ENCODE assay signal across 10 cellular contexts in genomic region chr9:137639303-137640051, GRCh38. TPM values are rescaled to one million over a fixed set of nuclear protein-coding genes. Genes with fewer than 3 reads are reported as not detected.
DNase-seq lines count a peak whose midpoint lies in the region; ATAC-seq lines count a peak whose summit lies in the region.
"Had no signal": no experiment of that assay in that cellular context is flagged by ENCODE, and none has a peak within 500 bp of the region (broad histone marks: within the 10 kb centered on the region; RNA-seq: fewer than 3 reads in every experiment).

No MANE protein-coding gene starts in this region.

- H3K79me2 ChIP-seq in Karpas-422 (ENCODE audit: low read length), result peaks cover 94% of the 10 kb centered on the region

- H3K36me3 ChIP-seq in Karpas-422 (ENCODE audit: insufficient read depth, low read length), result no peaks in the 10 kb centered on the region
- H3K36me3 ChIP-seq in duodenal mucosa (ENCODE audit: control insufficient read depth in 1 of 2, insufficient read depth in 2 of 2, low read length in 2 of 2), result peaks cover 5 to 7% of the 10 kb centered on the region in 2 donors

- no peak overlapping the region for H2AFZ ChIP-seq in Karpas-422 (ENCODE audit: low read length)

- peak; percentile 66 for ATAC-seq in stimulated activated naive CD8-positive, alpha-beta T cell treated with anti-CD3 and anti-CD28 coated beads, Interleukin-15, Interleukin-2, amounts not matched to agents 100 U/mL and 50 U/mL, for 24 hours
- ATAC-seq in HG02870 (IDR thresholded peaks at IDR 0.05; ENCODE audit: unreplicated experiment) (no peak), GM19324 (IDR thresholded peaks at IDR 0.05; ENCODE audit: low FRiP score, unreplicated experiment) (no peak)

- DNase-seq in activated T-cell treated with anti-CD3 and anti-CD28 coated beads, Interleukin-2, amount 50 U/mL, for 24 hours, result no peak
- DNase-seq in activated T-cell treated with anti-CD3 and anti-CD28 coated beads, Interleukin-2, amount 50 U/mL, for 1 hour, result no peak
- no peak for DNase-seq in Karpas-422
- no peak for DNase-seq in stimulated activated naive CD8-positive, alpha-beta T cell treated with anti-CD3 and anti-CD28 coated beads, Interleukin-15, Interleukin-2, amounts not matched to agents 100 U/mL and 50 U/mL, for 24 hours
- no peak for DNase-seq in A172 (ENCODE audit: low spot score)

- H4K20me1 ChIP-seq in Karpas-422 (ENCODE audit: insufficient read depth, low read depth, low read length), result no peaks in the 10 kb centered on the region

- H3K9me3 ChIP-seq in Karpas-422 (ENCODE audit: low read length) (no peaks in the 10 kb centered on the region), duodenal mucosa (ENCODE audit: control insufficient read depth in 1 of 2, low read length in 2 of 2) (no peaks in the 10 kb centered on the region)

- H3K9me3 Mint-ChIP-seq in activated T-cell treated with anti-CD3 and anti-CD28 coated beads, Interleukin-2, amount 50 U/mL, for 24 hours, result no peaks in the 10 kb centered on the region
- H3K9me3 Mint-ChIP-seq: nephron had no signal

- H3K4me1 ChIP-seq in Karpas-422 (ENCODE audit: low read length) (peaks cover 17% of the 10 kb centered on the region), duodenal mucosa (ENCODE audit: control insufficient read depth in 1 of 2, insufficient read depth in 2 of 2, low read length in 2 of 2) (peaks cover 4 to 13% of the 10 kb centered on the region in 2 donors)

- H3K9me2 ChIP-seq in Karpas-422 (replicated peaks; ENCODE audit: insufficient read depth, low read length), result no peaks in the 10 kb centered on the region

- H3K9ac ChIP-seq in Karpas-422 (ENCODE audit: low read length) (peak overlapping the region; percentile 30), duodenal mucosa (ENCODE audit: low read depth in 1 of 2, low read length in 2 of 2) (peak overlapping the region; percentile 10 to 28)

- H3K4me3 Mint-ChIP-seq in activated T-cell treated with anti-CD3 and anti-CD28 coated beads, Interleukin-2, amount 50 U/mL, for 24 hours, result peak overlapping the region; percentile 71
- H3K4me3 Mint-ChIP-seq: nephron had no signal

- peaks cover 51% of the 10 kb centered on the region for H3K36me3 Mint-ChIP-seq in activated T-cell treated with anti-CD3 and anti-CD28 coated beads, Interleukin-2, amount 50 U/mL, for 24 hours (ENCODE audit: low read depth)

- H3K4me1 Mint-ChIP-seq in activated T-cell treated with anti-CD3 and anti-CD28 coated beads, Interleukin-2, amount 50 U/mL, for 24 hours (ENCODE audit: low read depth), result peaks cover 50% of the 10 kb centered on the region
- H3K4me1 Mint-ChIP-seq: nephron had no signal

- H3K27ac ChIP-seq in Karpas-422 (ENCODE audit: low read length), result peak overlapping the region; percentile 51
- no peak overlapping the region for H3K27ac ChIP-seq in duodenal mucosa (ENCODE audit: low read depth, low read length)
- H3K27ac ChIP-seq: epithelial cell of prostate had no signal

- no peaks in the 10 kb centered on the region for H3K27me3 ChIP-seq in Karpas-422 (ENCODE audit: low read length)
- no peaks in the 10 kb centered on the region for H3K27me3 ChIP-seq in duodenal mucosa (ENCODE audit: control insufficient read depth in 1 of 2, insufficient read depth in 2 of 2, low read length in 2 of 2)

- H3K4me2 ChIP-seq in Karpas-422 (ENCODE audit: low read depth, low read length, poor library complexity, severe bottlenecking), result peak overlapping the region; percentile 57

- H3K4me3 ChIP-seq in Karpas-422 (ENCODE audit: low read length) (peak overlapping the region; percentile 29), duodenal mucosa (ENCODE audit: low read depth in 1 of 2, low read length in 2 of 2) (peak overlapping the region; percentile 10 to 24)

- peak overlapping the region; percentile 84 for H3K27ac Mint-ChIP-seq in activated T-cell treated with anti-CD3 and anti-CD28 coated beads, Interleukin-2, amount 50 U/mL, for 24 hours
- H3K27ac Mint-ChIP-seq: nephron had no signal

- no peaks in the 10 kb centered on the region for H3K27me3 Mint-ChIP-seq in activated T-cell treated with anti-CD3 and anti-CD28 coated beads, Interleukin-2, amount 50 U/mL, for 24 hours

RNA-seq across cellular contexts. Expression of gene EHMT1, which starts 20.7 kb away (rescaled TPM):
- total RNA-seq in Karpas-422 (2014; rRNA removed; shearing (Covaris generic); ENCODE audit: low replicate concordance), result 35.9 and 64.6 TPM in 2 replicates
- 45.3 and 54.7 TPM in 2 replicates for total RNA-seq in A172 (2014; rRNA removed; shearing (Covaris generic))

RNA-seq across cellular contexts. Expression of gene ARRDC1, which starts 34.0 kb away (rescaled TPM):
- total RNA-seq in Karpas-422 (2014; rRNA removed; shearing (Covaris generic); ENCODE audit: low replicate concordance), result 36.0 and 47.7 TPM in 2 replicates
- 57.3 and 64.3 TPM in 2 replicates for total RNA-seq in A172 (2014; rRNA removed; shearing (Covaris generic))

RNA-seq across cellular contexts. Expression of gene ZMYND19, which starts 49.2 kb away (rescaled TPM):
- total RNA-seq in Karpas-422 (2014; rRNA removed; shearing (Covaris generic); ENCODE audit: low replicate concordance), result 18.8 and 34.4 TPM in 2 replicates
- 66.5 and 68.8 TPM in 2 replicates for total RNA-seq in A172 (2014; rRNA removed; shearing (Covaris generic))
